Comparison of ENCODE assay signal across 12 cellular contexts in genomic region chr1:76125441-76126215, GRCh38.
"Had no signal": no experiment of that assay in that cellular context is flagged by ENCODE, and none has a peak within 500 bp of the region (broad histone marks: within the 10 kb centered on the region; RNA-seq: fewer than 3 reads in every experiment).

No MANE protein-coding gene starts in this region.

- H3K4me1 ChIP-seq: colonic mucosa, pancreas had no signal

- H3K27ac ChIP-seq: colonic mucosa, esophagus muscularis mucosa, lower lobe of right lung, pancreas, transverse colon had no signal

- H3K4me3 ChIP-seq: colonic mucosa, esophagus muscularis mucosa, lower lobe of right lung, pancreas, transverse colon had no signal

- H3K9me3 ChIP-seq: colonic mucosa, esophagus muscularis mucosa, lower lobe of right lung, pancreas, transverse colon had no signal

- H3K27me3 ChIP-seq: colonic mucosa, esophagus muscularis mucosa, pancreas, transverse colon had no signal

- DNase-seq: activated CD4-positive, alpha-beta memory T cell treated with anti-CD3 and anti-CD28 coated beads, Interleukin-2, amount 10 ng/mL, durations not matched to agents 7 days and 5 days; activated CD4-positive, alpha-beta T cell treated with anti-CD3 and anti-CD28 coated beads for 4 hours; activated effector memory CD4-positive, alpha-beta T cell treated with anti-CD3 and anti-CD28 coated beads, Interleukin-2, amount 50 U/mL, for 16 hours; activated T-cell treated with anti-CD3 and anti-CD28 coated beads, Interleukin-2, amount 50 U/mL, for 24 hours; colonic mucosa; kidney glomerular epithelial cell; lower lobe of right lung; pancreas; stimulated activated CD4-positive, alpha-beta T cell treated with anti-CD3 and anti-CD28 coated beads, Interleukin-12 subunit alpha, Interleukin-12 subunit beta, amount 100 ng/mL, for 4 hours; T-helper 2 cell; transverse colon had no signal

- H3K36me3 ChIP-seq: colonic mucosa, esophagus muscularis mucosa, lower lobe of right lung, pancreas, transverse colon had no signal
